In the genomic region with DNA sequence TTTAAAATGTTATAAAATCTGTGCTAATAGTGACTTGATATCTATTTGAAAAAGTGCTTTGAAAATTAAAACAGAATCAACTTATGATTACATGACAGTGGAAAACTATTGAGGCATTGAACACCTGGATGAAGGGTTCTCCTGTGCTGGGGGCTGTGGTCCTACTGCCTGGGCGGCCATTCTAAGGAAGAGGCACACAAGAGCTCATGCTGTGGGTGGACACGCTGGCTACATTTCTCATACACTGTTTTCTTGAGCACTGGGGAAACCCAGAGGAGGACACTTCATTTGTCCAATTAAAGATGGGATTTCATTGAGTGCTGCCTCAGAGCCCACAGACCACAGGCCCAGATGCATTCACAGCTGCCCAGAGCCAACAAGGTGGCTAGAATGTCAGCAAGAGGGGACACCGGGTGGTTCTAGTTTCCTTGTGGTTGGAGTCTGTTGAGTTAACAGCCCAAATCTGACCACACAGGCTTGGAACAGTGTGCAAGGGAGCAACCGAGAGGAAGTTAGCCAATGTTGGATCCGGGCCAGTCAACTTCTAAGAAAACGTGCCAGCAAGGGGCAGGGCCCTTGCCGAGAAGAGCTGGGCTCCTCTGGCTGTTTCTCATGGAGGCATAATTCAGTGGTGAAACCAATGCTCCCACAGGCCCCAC, we compare ENCODE assay signal across 1 cellular context.
TF ChIP-seq lines count a peak whose summit lies in the region.

No MANE protein-coding gene starts in this region.

TF ChIP-seq in GM23338, 12 proteins besides CTCF, POLR2A, EP300 and RAD21 (continued from another document):
- TF ChIP-seq, protein P1, sequence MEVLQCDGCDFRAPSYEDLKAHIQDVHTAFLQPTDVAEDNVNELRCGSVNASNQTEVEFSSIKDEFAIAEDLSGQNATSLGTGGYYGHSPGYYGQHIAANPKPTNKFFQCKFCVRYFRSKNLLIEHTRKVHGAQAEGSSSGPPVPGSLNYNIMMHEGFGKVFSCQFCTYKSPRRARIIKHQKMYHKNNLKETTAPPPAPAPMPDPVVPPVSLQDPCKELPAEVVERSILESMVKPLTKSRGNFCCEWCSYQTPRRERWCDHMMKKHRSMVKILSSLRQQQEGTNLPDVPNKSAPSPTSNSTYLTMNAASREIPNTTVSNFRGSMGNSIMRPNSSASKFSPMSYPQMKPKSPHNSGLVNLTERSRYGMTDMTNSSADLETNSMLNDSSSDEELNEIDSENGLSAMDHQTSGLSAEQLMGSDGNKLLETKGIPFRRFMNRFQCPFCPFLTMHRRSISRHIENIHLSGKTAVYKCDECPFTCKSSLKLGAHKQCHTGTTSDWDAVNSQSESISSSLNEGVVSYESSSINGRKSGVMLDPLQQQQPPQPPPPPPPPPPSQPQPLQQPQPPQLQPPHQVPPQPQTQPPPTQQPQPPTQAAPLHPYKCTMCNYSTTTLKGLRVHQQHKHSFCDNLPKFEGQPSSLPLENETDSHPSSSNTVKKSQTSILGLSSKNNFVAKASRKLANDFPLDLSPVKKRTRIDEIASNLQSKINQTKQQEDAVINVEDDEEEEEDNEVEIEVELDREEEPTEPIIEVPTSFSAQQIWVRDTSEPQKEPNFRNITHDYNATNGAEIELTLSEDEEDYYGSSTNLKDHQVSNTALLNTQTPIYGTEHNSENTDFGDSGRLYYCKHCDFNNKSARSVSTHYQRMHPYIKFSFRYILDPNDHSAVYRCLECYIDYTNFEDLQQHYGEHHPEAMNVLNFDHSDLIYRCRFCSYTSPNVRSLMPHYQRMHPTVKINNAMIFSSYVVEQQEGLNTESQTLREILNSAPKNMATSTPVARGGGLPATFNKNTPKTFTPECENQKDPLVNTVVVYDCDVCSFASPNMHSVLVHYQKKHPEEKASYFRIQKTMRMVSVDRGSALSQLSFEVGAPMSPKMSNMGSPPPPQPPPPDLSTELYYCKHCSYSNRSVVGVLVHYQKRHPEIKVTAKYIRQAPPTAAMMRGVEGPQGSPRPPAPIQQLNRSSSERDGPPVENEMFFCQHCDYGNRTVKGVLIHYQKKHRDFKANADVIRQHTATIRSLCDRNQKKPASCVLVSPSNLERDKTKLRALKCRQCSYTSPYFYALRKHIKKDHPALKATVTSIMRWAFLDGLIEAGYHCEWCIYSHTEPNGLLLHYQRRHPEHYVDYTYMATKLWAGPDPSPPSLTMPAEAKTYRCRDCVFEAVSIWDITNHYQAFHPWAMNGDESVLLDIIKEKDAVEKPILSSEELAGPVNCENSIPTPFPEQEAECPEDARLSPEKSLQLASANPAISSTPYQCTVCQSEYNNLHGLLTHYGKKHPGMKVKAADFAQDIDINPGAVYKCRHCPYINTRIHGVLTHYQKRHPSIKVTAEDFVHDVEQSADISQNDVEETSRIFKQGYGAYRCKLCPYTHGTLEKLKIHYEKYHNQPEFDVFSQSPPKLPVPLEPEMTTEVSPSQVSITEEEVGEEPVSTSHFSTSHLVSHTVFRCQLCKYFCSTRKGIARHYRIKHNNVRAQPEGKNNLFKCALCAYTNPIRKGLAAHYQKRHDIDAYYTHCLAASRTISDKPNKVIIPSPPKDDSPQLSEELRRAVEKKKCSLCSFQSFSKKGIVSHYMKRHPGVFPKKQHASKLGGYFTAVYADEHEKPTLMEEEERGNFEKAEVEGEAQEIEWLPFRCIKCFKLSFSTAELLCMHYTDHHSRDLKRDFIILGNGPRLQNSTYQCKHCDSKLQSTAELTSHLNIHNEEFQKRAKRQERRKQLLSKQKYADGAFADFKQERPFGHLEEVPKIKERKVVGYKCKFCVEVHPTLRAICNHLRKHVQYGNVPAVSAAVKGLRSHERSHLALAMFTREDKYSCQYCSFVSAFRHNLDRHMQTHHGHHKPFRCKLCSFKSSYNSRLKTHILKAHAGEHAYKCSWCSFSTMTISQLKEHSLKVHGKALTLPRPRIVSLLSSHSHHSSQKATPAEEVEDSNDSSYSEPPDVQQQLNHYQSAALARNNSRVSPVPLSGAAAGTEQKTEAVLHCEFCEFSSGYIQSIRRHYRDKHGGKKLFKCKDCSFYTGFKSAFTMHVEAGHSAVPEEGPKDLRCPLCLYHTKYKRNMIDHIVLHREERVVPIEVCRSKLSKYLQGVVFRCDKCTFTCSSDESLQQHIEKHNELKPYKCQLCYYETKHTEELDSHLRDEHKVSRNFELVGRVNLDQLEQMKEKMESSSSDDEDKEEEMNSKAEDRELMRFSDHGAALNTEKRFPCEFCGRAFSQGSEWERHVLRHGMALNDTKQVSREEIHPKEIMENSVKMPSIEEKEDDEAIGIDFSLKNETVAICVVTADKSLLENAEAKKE (CRISPR knock-in tag; IDR thresholded peaks at IDR 0.05), result no peak
- no peak for TF ChIP-seq ZNF114 (CRISPR knock-in tag; IDR thresholded peaks at IDR 0.05)
TF ChIP-seq in GM23338: peak in this region for 0.
